21 cellular contexts compared by ENCODE assay signal in the genomic region with DNA sequence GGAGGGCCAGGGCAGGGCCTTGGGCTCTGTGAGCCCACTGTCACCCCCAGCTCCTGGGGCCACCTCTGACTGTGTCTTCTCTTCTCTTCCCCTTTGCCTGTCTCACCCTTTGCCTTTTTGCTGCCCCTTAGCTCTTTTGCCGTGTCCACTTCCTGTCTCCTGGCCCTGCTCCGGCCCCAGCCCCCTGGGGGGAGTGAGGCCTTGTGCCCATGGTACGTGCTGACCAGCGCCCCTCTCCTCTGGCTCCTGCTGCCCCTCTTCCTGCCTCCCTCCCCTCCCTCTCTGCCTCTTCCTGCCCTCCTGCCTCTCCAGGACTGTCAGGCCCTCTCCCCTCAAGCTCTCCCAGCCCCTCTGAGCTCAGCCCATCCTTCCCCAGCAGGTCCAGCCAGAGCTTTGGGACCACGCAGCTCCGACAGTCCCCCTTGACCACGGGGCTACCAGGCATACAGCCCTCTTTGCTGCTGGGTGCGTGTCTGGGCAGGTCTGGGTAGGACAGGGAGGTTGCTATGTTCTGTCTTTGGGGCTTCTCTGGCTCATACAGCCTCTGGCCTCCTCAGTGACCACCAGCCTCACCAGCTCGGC. TPM values are rescaled to one million over a fixed set of nuclear protein-coding genes. Genes with fewer than 3 reads are reported as not detected.
"Had no signal": no experiment of that assay in that cellular context is flagged by ENCODE, and none has a peak within 500 bp of the region (broad histone marks: within the 10 kb centered on the region; RNA-seq: fewer than 3 reads in every experiment).

No MANE protein-coding gene starts in this region.

- H3K27me3 ChIP-seq: suprapubic skin, transverse colon had no signal

- H3K27ac Mint-ChIP-seq: activated CD4-positive, alpha-beta T cell treated with anti-CD3 and anti-CD28 coated beads, Interleukin-2, amount 10 ng/mL, durations not matched to agents 7 days and 5 days; activated naive CD4-positive, alpha-beta T cell treated with anti-CD3 and anti-CD28 coated beads, Interleukin-2, amount 50 U/mL, for 24 hours; activated T-cell treated with anti-CD3 and anti-CD28 coated beads, Interleukin-2, amount 50 U/mL, for 72 hours; endodermal cell; progenitor cell of endocrine pancreas; stimulated activated naive CD8-positive, alpha-beta T cell treated with anti-CD3 and anti-CD28 coated beads, Interleukin-15, Interleukin-2, amounts not matched to agents 100 ng/mL and 50 ng/mL, for 24 hours had no signal

- DNase-seq: activated CD4-positive, alpha-beta T cell treated with anti-CD3 and anti-CD28 coated beads, Interleukin-2, amount 10 ng/mL, durations not matched to agents 7 days and 5 days; activated CD8-positive, alpha-beta memory T cell treated with anti-CD3 and anti-CD28 coated beads for 24 hours; activated CD8-positive, alpha-beta memory T cell treated with anti-CD3 and anti-CD28 coated beads, Interleukin-2, amount 50 U/mL, for 48 hours; activated effector memory CD4-positive, alpha-beta T cell treated with anti-CD3 and anti-CD28 coated beads, Interleukin-2, amount 50 U/mL, for 16 hours; activated T-cell treated with anti-CD3 and anti-CD28 coated beads, Interleukin-2, amount 50 U/mL, for 72 hours; amniotic stem cell; central memory CD4-positive, alpha-beta T cell; endodermal cell; foreskin keratinocyte; glutamatergic neuron; hippocampal formation; T-helper 1 cell; T1000; transverse colon had no signal

- H3K4me3 Mint-ChIP-seq: activated CD4-positive, alpha-beta T cell treated with anti-CD3 and anti-CD28 coated beads, Interleukin-2, amount 10 ng/mL, durations not matched to agents 7 days and 5 days; activated naive CD4-positive, alpha-beta T cell treated with anti-CD3 and anti-CD28 coated beads, Interleukin-2, amount 50 U/mL, for 24 hours; activated T-cell treated with anti-CD3 and anti-CD28 coated beads, Interleukin-2, amount 50 U/mL, for 72 hours; endodermal cell; stimulated activated naive CD8-positive, alpha-beta T cell treated with anti-CD3 and anti-CD28 coated beads, Interleukin-15, Interleukin-2, amounts not matched to agents 100 ng/mL and 50 ng/mL, for 24 hours had no signal

- H3K27me3 Mint-ChIP-seq: activated naive CD4-positive, alpha-beta T cell treated with anti-CD3 and anti-CD28 coated beads, Interleukin-2, amount 50 U/mL, for 24 hours; progenitor cell of endocrine pancreas had no signal

- H3K27ac ChIP-seq: foreskin keratinocyte, lower lobe of right lung, suprapubic skin, transverse colon had no signal

- H3K36me3 Mint-ChIP-seq: activated naive CD4-positive, alpha-beta T cell treated with anti-CD3 and anti-CD28 coated beads, Interleukin-2, amount 50 U/mL, for 24 hours had no signal

- H3K4me3 ChIP-seq: lower lobe of right lung, suprapubic skin, transverse colon had no signal

- H3K4me1 ChIP-seq: foreskin keratinocyte, lower lobe of right lung had no signal

- H3K9me3 Mint-ChIP-seq: activated CD4-positive, alpha-beta T cell treated with anti-CD3 and anti-CD28 coated beads, Interleukin-2, amount 10 ng/mL, durations not matched to agents 7 days and 5 days; activated naive CD4-positive, alpha-beta T cell treated with anti-CD3 and anti-CD28 coated beads, Interleukin-2, amount 50 U/mL, for 24 hours; activated T-cell treated with anti-CD3 and anti-CD28 coated beads, Interleukin-2, amount 50 U/mL, for 72 hours; endodermal cell; stimulated activated naive CD8-positive, alpha-beta T cell treated with anti-CD3 and anti-CD28 coated beads, Interleukin-15, Interleukin-2, amounts not matched to agents 100 ng/mL and 50 ng/mL, for 24 hours had no signal

- ATAC-seq: activated CD4-positive, CD25-positive, alpha-beta regulatory T cell treated with anti-CD3 and anti-CD28 coated beads, Interleukin-2, amount 50 U/mL, for 24 hours; activated T-cell treated with anti-CD3 and anti-CD28 coated beads, Interleukin-2, amount 50 U/mL, for 72 hours; foreskin keratinocyte; lower lobe of right lung had no signal

- H3K9me3 ChIP-seq: lower lobe of right lung, suprapubic skin, transverse colon had no signal

- H3K4me1 Mint-ChIP-seq: endodermal cell had no signal

- H3K36me3 ChIP-seq: transverse colon had no signal

RNA-seq across cellular contexts. Expression of gene MYRF, which starts 28.2 kb away (rescaled TPM):
- total RNA-seq: skeletal muscle tissue had no signal
